Comparison of ENCODE assay signal across 8 cellular contexts in the genomic region with DNA sequence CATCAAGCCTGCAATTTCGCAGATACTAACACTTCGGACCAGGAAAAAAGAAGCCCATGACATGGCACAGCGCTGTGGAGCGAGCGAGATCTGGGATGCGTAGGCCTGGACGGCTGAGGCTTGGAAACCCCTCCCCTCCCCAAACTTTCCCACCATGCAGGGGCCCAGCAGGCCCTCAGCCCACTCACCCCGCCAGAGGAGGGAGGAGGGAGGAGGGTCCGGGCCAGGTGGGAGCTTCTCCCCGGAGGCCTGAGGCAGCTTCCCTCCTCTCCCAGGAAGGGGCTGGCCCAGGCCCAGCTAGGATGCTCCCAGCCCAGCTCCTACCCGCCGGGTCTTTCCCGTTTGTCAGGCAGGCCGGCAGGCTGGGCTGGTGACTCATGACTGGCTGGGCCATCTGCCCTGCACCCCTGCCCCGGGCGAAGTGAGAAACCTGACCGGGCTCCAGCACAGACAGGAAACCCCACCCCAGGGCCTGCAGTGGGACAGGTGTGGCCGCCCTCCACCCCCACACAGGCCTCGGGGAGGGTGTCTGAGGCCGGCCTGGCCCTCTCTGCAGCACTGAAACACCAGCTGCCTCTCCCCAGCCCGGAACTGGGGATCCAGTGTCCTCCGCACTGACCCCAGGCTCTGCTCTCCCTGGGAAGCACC. TPM values are rescaled to one million over a fixed set of nuclear protein-coding genes. Genes with fewer than 3 reads are reported as not detected.
DNase-seq lines count a peak whose midpoint lies in the region; ATAC-seq and TF ChIP-seq lines count a peak whose summit lies in the region.

No MANE protein-coding gene starts in this region.

- peak; percentile 65 to 69 for DNase-seq in Kasumi-1 (lab: John Stamatoyannopoulos, UW)
- DNase-seq in UCSD-AML1 (lab: John Stamatoyannopoulos, UW; ENCODE audit: unreplicated experiment) = peak; percentile 27
- DNase-seq in left cardiac atrium = peak; percentile 88
- peak; percentile 97 for DNase-seq in sigmoid colon
- DNase-seq in activated CD4-positive, CD25-positive, alpha-beta regulatory T cell treated with anti-CD3 and anti-CD28 coated beads, Interleukin-2, amount 50 U/mL, for 72 hours = no peak
- DNase-seq in superior temporal gyrus (ENCODE audit: extremely low spot score) = no peak
- DNase-seq in erythroblast (lab: John Stamatoyannopoulos, UW) = no peak

- 23 to 41% methylated on average over 22 of the region's 22 CpGs for WGBS in sigmoid colon, 2 donors

- H3K4me3 ChIP-seq in BLaER1 treated with 17β-estradiol and CSF1 and Interleukin-3, amounts not matched to agents 10 nM and 100 nM = peak overlapping the region in 1 of 10 experiments; percentile 8; a peak in 1 of 20 replicates
- H3K4me3 ChIP-seq in sigmoid colon = no peak overlapping the region

- H3K27ac ChIP-seq in BLaER1 treated with 17β-estradiol and CSF1 and Interleukin-3, amounts not matched to agents 10 nM and 100 nM = peak overlapping the region in 9 of 11 experiments; percentile 51 to 87 (median 81); a peak in 18 of 22 replicates
- H3K27ac ChIP-seq in sigmoid colon = peak overlapping the region; percentile 78 to 89 (median 82)

- peak; percentile 24 to 90 for ATAC-seq in left cardiac atrium

- TF ChIP-seq POLR2A in sigmoid colon (IDR thresholded peaks at IDR 0.05) (no peak), erythroblast (IDR thresholded peaks at IDR 0.05; ENCODE audit: low read length) (no peak)

- TF ChIP-seq CTCF in sigmoid colon (IDR thresholded peaks at IDR 0.05) = no peak

- H3K9me3 ChIP-seq in BLaER1 treated with 17β-estradiol and CSF1 and Interleukin-3, amounts not matched to agents 10 nM and 100 nM (replicated peaks in 1 of 11) = peaks cover 0 to 12% (median 9%) of the 10 kb centered on the region in 11 experiments; a peak in 13 of 22 replicates
- no peaks in the 10 kb centered on the region for H3K9me3 ChIP-seq in sigmoid colon

- peaks cover 0 to 50% (median 13%) of the 10 kb centered on the region in 11 experiments; a peak in 13 of 22 replicates for H3K27me3 ChIP-seq in BLaER1 treated with 17β-estradiol and CSF1 and Interleukin-3, amounts not matched to agents 10 nM and 100 nM
- H3K27me3 ChIP-seq in sigmoid colon = no peaks in the 10 kb centered on the region

- peaks cover 65 to 100% (median 97%) of the 10 kb centered on the region in 10 experiments for H3K4me1 ChIP-seq in BLaER1 treated with 17β-estradiol and CSF1 and Interleukin-3, amounts not matched to agents 10 nM and 100 nM
- H3K4me1 ChIP-seq in sigmoid colon = peaks cover 0 to 39% (median 33%) of the 10 kb centered on the region in 4 donors

- peak in 1 of 4 donors; percentile 6 for TF ChIP-seq EP300 in sigmoid colon (IDR thresholded peaks at IDR 0.05)

- peaks cover 0 to 41% (median 5%) of the 10 kb centered on the region in 11 experiments; a peak in 6 of 22 replicates for H4K20me1 ChIP-seq in BLaER1 treated with 17β-estradiol and CSF1 and Interleukin-3, amounts not matched to agents 10 nM and 100 nM

- intact Hi-C loops in left cardiac atrium (cut with DNase I) = no loop called here
- intact Hi-C loops in sigmoid colon (cut with DNase I) = no loop called here

- no peaks in the 10 kb centered on the region for H3K36me3 ChIP-seq in BLaER1 treated with 17β-estradiol and CSF1 and Interleukin-3, amounts not matched to agents 10 nM and 100 nM
- no peaks in the 10 kb centered on the region for H3K36me3 ChIP-seq in sigmoid colon

- peak overlapping the region; percentile 63 to 98 (median 93) for H3K4me2 ChIP-seq in BLaER1 treated with 17β-estradiol and CSF1 and Interleukin-3, amounts not matched to agents 10 nM and 100 nM

- H3K9ac ChIP-seq in BLaER1 treated with 17β-estradiol and CSF1 and Interleukin-3, amounts not matched to agents 10 nM and 100 nM = peak overlapping the region in 10 of 11 experiments; percentile 36 to 75 (median 66); a peak in 17 of 22 replicates

RNA-seq across cellular contexts. Expression of gene SLC38A10, which starts 34.3 kb away (rescaled TPM):
- total RNA-seq in left cardiac atrium = 10 to 100 TPM; 46.4 to 54.0 TPM
- total RNA-seq in sigmoid colon = 10 to 100 TPM; 32.1 to 54.8 (median 42.3) TPM
- 10 to 100 TPM in 2 of 3 donors, 1 to 10 TPM in 1; 7.8 to 88.7 (median 14.1) TPM for polyA plus RNA-seq in sigmoid colon

Comparison
In these comparisons a context has a peak if more than half of its experiments do, and no peak if none do; other contexts are left out.
1. DNase-seq: peak in Kasumi-1 (2 of 2), UCSD-AML1 (single experiment), left cardiac atrium (single experiment) and sigmoid colon (single experiment); none in activated CD4-positive, CD25-positive, alpha-beta regulatory T cell treated with anti-CD3 and anti-CD28 coated beads, Interleukin-2, amount 50 U/mL, for 72 hours (single experiment), superior temporal gyrus (single experiment) and erythroblast (0 of 2).